Comparison of ENCODE assay signal across 13 cellular contexts in genomic region chr6:105645958-105646357, GRCh38.
A peak's percentile ranks its signal among the peaks of the same experiment; 100 is the strongest.
DNase-seq lines count a peak whose midpoint lies in the region; ATAC-seq and TF ChIP-seq lines count a peak whose summit lies in the region.
"Had no signal": no experiment of that assay in that cellular context is flagged by ENCODE, and none has a peak within 500 bp of the region (broad histone marks: within the 10 kb centered on the region; RNA-seq: fewer than 3 reads in every experiment).

No MANE protein-coding gene starts in this region.

- H3K4me2 ChIP-seq in DND-41 (ENCODE audit: insufficient read depth, low read length) = no peak overlapping the region
- peak overlapping the region; percentile 86 for H3K4me2 ChIP-seq in KMS-11

- H3K9me3 ChIP-seq in DND-41 (ENCODE audit: insufficient read depth, low read length, severe bottlenecking) = no peaks in the 10 kb centered on the region
- H3K9me3 ChIP-seq in sigmoid colon = no peaks in the 10 kb centered on the region
- H3K9me3 ChIP-seq: SJCRH30 had no signal

- H3K4me1 ChIP-seq in DND-41 (ENCODE audit: insufficient read depth, low read length) (peaks cover 86% of the 10 kb centered on the region), KMS-11 (ENCODE audit: low read depth, poor library complexity, severe bottlenecking) (peaks cover 87% of the 10 kb centered on the region), sigmoid colon (peaks cover 0 to 25% (median 19%) of the 10 kb centered on the region in 4 donors)
- H3K4me1 ChIP-seq: SJCRH30 had no signal

- no peak for TF ChIP-seq EP300 in sigmoid colon (IDR thresholded peaks at IDR 0.05)

- peaks cover 2% of the 10 kb centered on the region for H3K9me3 Mint-ChIP-seq in activated naive CD8-positive, alpha-beta T cell treated with anti-CD3 and anti-CD28 coated beads, Interleukin-2, amount 10 ng/mL, durations not matched to agents 7 days and 5 days

- peaks cover 65% of the 10 kb centered on the region for H3K4me1 Mint-ChIP-seq in activated naive CD8-positive, alpha-beta T cell treated with anti-CD3 and anti-CD28 coated beads, Interleukin-2, amount 10 ng/mL, durations not matched to agents 7 days and 5 days

- ATAC-seq in DND-41 (ENCODE audit: insufficient read depth, low read depth) (no peak), HG03571 (IDR thresholded peaks at IDR 0.05; ENCODE audit: unreplicated experiment) (no peak), HG03039 (IDR thresholded peaks at IDR 0.05; ENCODE audit: unreplicated experiment) (no peak)
- ATAC-seq in activated naive CD8-positive, alpha-beta T cell treated with anti-CD3 and anti-CD28 coated beads, Interleukin-2, amount 10 ng/mL, durations not matched to agents 7 days and 5 days (ENCODE audit: low read depth) = peak; percentile 21
- ATAC-seq: left lobe of liver had no signal

- peak overlapping the region; percentile 84 for H3K27ac Mint-ChIP-seq in activated naive CD8-positive, alpha-beta T cell treated with anti-CD3 and anti-CD28 coated beads, Interleukin-2, amount 10 ng/mL, durations not matched to agents 7 days and 5 days

- H3K27me3 ChIP-seq in DND-41 (ENCODE audit: insufficient read depth, low read length, poor library complexity) (no peaks in the 10 kb centered on the region), KMS-11 (ENCODE audit: insufficient read depth, low read depth) (no peaks in the 10 kb centered on the region), sigmoid colon (no peaks in the 10 kb centered on the region)

- H2AFZ ChIP-seq in DND-41 (ENCODE audit: low read depth, low read length) (no peak overlapping the region), KMS-11 (ENCODE audit: low read depth) (no peak overlapping the region)

- H3K36me3 Mint-ChIP-seq in activated naive CD8-positive, alpha-beta T cell treated with anti-CD3 and anti-CD28 coated beads, Interleukin-2, amount 10 ng/mL, durations not matched to agents 7 days and 5 days = peaks cover 10% of the 10 kb centered on the region

- no peaks in the 10 kb centered on the region for H3K27me3 Mint-ChIP-seq in activated naive CD8-positive, alpha-beta T cell treated with anti-CD3 and anti-CD28 coated beads, Interleukin-2, amount 10 ng/mL, durations not matched to agents 7 days and 5 days

- H3K36me3 ChIP-seq in DND-41 (ENCODE audit: insufficient read depth, low read length) (no peaks in the 10 kb centered on the region), KMS-11 (ENCODE audit: insufficient read depth) (no peaks in the 10 kb centered on the region), sigmoid colon (no peaks in the 10 kb centered on the region)
- H3K36me3 ChIP-seq: SJCRH30 had no signal

- no peaks in the 10 kb centered on the region for H3K79me2 ChIP-seq in DND-41 (ENCODE audit: insufficient read depth, low read length)
- no peaks in the 10 kb centered on the region for H3K79me2 ChIP-seq in KMS-11 (ENCODE audit: insufficient read depth, low read depth)

- no peak overlapping the region for H3K4me3 ChIP-seq in DND-41 (ENCODE audit: low read depth in 1 of 2, low read length in 2 of 2)
- H3K4me3 ChIP-seq in KMS-11 (IDR thresholded peaks at IDR 0.05; ENCODE audit: insufficient read depth, low read depth, low read length) = no peak overlapping the region
- H3K4me3 ChIP-seq in sigmoid colon = no peak overlapping the region
- H3K4me3 ChIP-seq: SJCRH30 had no signal

- intact Hi-C loops in sigmoid colon (cut with DNase I) = loop anchor here (2.0 kb wide), 1 partner anchor 45 kb away; no protein-coding TSS in a partner anchor

- no peaks in the 10 kb centered on the region for H4K20me1 ChIP-seq in DND-41 (ENCODE audit: insufficient read depth, low read length)
- no peaks in the 10 kb centered on the region for H4K20me1 ChIP-seq in KMS-11 (ENCODE audit: insufficient read depth)

- DNase-seq in DND-41 = no peak
- peak; percentile 34 for DNase-seq in activated naive CD8-positive, alpha-beta T cell treated with anti-CD3 and anti-CD28 coated beads, Interleukin-2, amount 10 ng/mL, durations not matched to agents 7 days and 5 days
- no peak for DNase-seq in sigmoid colon
- no peak for DNase-seq in NCI-H2107 treated with DMSO at 0.1 percent for 48 hours (lab: John Stamatoyannopoulos, UW; ENCODE audit: unreplicated experiment)
- DNase-seq: NCI-H2081 treated with DMSO at 0.1 percent for 48 hours; NCI-H526 treated with DMSO at 0.1 percent for 48 hours; SJCRH30; stimulated activated CD4-positive, alpha-beta T cell treated with anti-CD3 and anti-CD28 coated beads, Interleukin-2, amount 100 ng/mL, for 48 hours; T1000 had no signal

- 64 to 84% methylated on average over 3 of the region's 3 CpGs for WGBS in sigmoid colon, 2 donors

- no peak overlapping the region for H3K9ac ChIP-seq in DND-41 (ENCODE audit: low read depth, low read length)
- H3K9ac ChIP-seq in KMS-11 = peak overlapping the region; percentile 60

- POLR2A ChIA-PET in activated naive CD8-positive, alpha-beta T cell treated with anti-CD3 and anti-CD28 coated beads, Interleukin-2, amount 10 ng/mL, durations not matched to agents 7 days and 5 days (lab: Charles Lee) = interaction anchor here (0.8 to 1.2 kb wide), 2 partner anchors 153 to 1468 kb away, joined by 3 read pairs; no protein-coding TSS in a partner anchor

- TF ChIP-seq CTCF in DND-41 (IDR thresholded peaks at IDR 0.05; ENCODE audit: borderline replicate concordance, extremely low read depth, low read length, poor library complexity, severe bottlenecking) = no peak
- no peak for TF ChIP-seq CTCF in KMS-11 (conservative IDR thresholded peaks at IDR 0.05; ENCODE audit: low read depth, low read length)
- no peak for TF ChIP-seq CTCF in sigmoid colon (IDR thresholded peaks at IDR 0.05)

- no peak for TF ChIP-seq POLR2A in sigmoid colon (IDR thresholded peaks at IDR 0.05)

- H3K4me3 Mint-ChIP-seq in activated naive CD8-positive, alpha-beta T cell treated with anti-CD3 and anti-CD28 coated beads, Interleukin-2, amount 10 ng/mL, durations not matched to agents 7 days and 5 days = peak overlapping the region; percentile 33

- H3K27ac ChIP-seq in DND-41 (ENCODE audit: low read length) = peak overlapping the region; percentile 35; the same call in 1 of the 2 replicates
- peak overlapping the region; percentile 92 for H3K27ac ChIP-seq in KMS-11
- peak overlapping the region in 3 of 4 donors; percentile 61 to 74 (median 66) for H3K27ac ChIP-seq in sigmoid colon
- H3K27ac ChIP-seq: SJCRH30 had no signal

Comparison
In these comparisons a context has a peak if more than half of its experiments do, and no peak if none do; other contexts are left out.
1. H3K27ac ChIP-seq: peak in every context shown above with its lines; median percentile 92 in KMS-11; 66 in sigmoid colon; 35 in DND-41.